Comparison of ENCODE assay signal across 25 cellular contexts in the genomic region with DNA sequence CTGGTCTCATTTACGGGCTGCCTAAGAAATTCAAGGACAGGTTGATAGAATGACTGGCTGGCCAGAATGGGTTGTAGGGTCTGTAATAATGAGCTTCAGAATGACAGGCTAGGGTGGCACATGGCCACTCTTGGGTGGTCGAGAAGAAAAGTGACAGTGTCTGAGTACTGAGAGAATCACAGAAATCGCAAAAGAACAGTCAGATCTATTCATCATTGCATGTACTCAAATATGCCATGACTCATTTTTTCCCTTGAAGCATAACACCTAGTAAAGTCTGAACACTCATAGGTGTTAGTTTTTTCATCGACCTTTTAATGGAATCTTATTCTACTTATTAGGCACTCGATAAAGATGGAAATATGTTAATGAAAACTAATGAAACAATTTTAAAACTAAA.
"Had no signal": no experiment of that assay in that cellular context is flagged by ENCODE, and none has a peak within 500 bp of the region (broad histone marks: within the 10 kb centered on the region; RNA-seq: fewer than 3 reads in every experiment).

No MANE protein-coding gene starts in this region.

- FAIRE-seq: astrocyte had no signal

- H3K4me3 Mint-ChIP-seq: activated B cell treated with CpG ODN at 0.5 μM for 24 hours; activated CD4-positive, alpha-beta T cell treated with anti-CD3 and anti-CD28 coated beads, Interleukin-2, amount 10 ng/mL, durations not matched to agents 7 days and 5 days; activated naive CD4-positive, alpha-beta T cell treated with anti-CD3 and anti-CD28 coated beads for 36 hours; immature natural killer cell; nephron progenitor cell; stimulated activated naive B cell treated with anti-CD40 and anti-IgM and Interleukin-4, amounts not matched to agents 10 μg/mL and 1 μg/mL and 100 μg/mL, for 72 hours; T-cell had no signal

- H3K36me3 Mint-ChIP-seq: immature natural killer cell; stimulated activated naive B cell treated with anti-CD40 and anti-IgM and Interleukin-4, amounts not matched to agents 10 μg/mL and 1 μg/mL and 100 μg/mL, for 72 hours; T-cell had no signal

- H3K4me3 ChIP-seq: adrenal gland, breast epithelium, gastroesophageal sphincter, heart left ventricle, spleen, thyroid gland had no signal

- ATAC-seq: esophagus mucosa; gastroesophageal sphincter; heart left ventricle; left ventricle myocardium superior; stimulated activated naive B cell treated with anti-CD40 and anti-IgM and Interleukin-4, amounts not matched to agents 10 μg/mL and 1 μg/mL and 100 μg/mL, for 72 hours; T-cell had no signal

- H3K27me3 ChIP-seq: adrenal gland, breast epithelium, thyroid gland had no signal

- H3K36me3 ChIP-seq: adrenal gland, breast epithelium, gastroesophageal sphincter, heart left ventricle, spleen, thyroid gland had no signal

- H3K4me1 Mint-ChIP-seq: activated B cell treated with CpG ODN at 0.5 μM for 24 hours; activated CD4-positive, alpha-beta T cell treated with anti-CD3 and anti-CD28 coated beads, Interleukin-2, amount 10 ng/mL, durations not matched to agents 7 days and 5 days; immature natural killer cell; nephron progenitor cell; stimulated activated naive B cell treated with anti-CD40 and anti-IgM and Interleukin-4, amounts not matched to agents 10 μg/mL and 1 μg/mL and 100 μg/mL, for 72 hours; T-cell had no signal

- H3K9me3 ChIP-seq: breast epithelium, gastroesophageal sphincter, heart left ventricle, spleen, thyroid gland had no signal

- H3K27ac Mint-ChIP-seq: activated B cell treated with CpG ODN at 0.5 μM for 24 hours; activated CD4-positive, alpha-beta T cell treated with anti-CD3 and anti-CD28 coated beads, Interleukin-2, amount 10 ng/mL, durations not matched to agents 7 days and 5 days; activated naive CD4-positive, alpha-beta T cell treated with anti-CD3 and anti-CD28 coated beads for 36 hours; activated T-helper 2 cell treated with anti-CD3 and anti-CD28 coated beads, Interferon-gamma antibody, Interleukin-2, Interleukin-4, amounts not matched to agents 10 μg/mL and 5 μg/mL and 100 μg/mL, durations not matched to agents 14 hours and 24 hours and 36 hours; immature natural killer cell; nephron progenitor cell; stimulated activated naive B cell treated with anti-CD40 and anti-IgM and Interleukin-4, amounts not matched to agents 10 μg/mL and 1 μg/mL and 100 μg/mL, for 72 hours; T-cell had no signal

- H3K4me1 ChIP-seq: adrenal gland, breast epithelium, gastroesophageal sphincter, heart left ventricle, spleen, thyroid gland had no signal

- H3K27ac ChIP-seq: adrenal gland, breast epithelium, gastroesophageal sphincter, heart left ventricle, spleen, thyroid gland had no signal

- H3K9me3 Mint-ChIP-seq: activated B cell treated with CpG ODN at 0.5 μM for 24 hours; activated CD4-positive, alpha-beta T cell treated with anti-CD3 and anti-CD28 coated beads, Interleukin-2, amount 10 ng/mL, durations not matched to agents 7 days and 5 days; activated naive CD4-positive, alpha-beta T cell treated with anti-CD3 and anti-CD28 coated beads for 36 hours; activated T-helper 2 cell treated with anti-CD3 and anti-CD28 coated beads, Interferon-gamma antibody, Interleukin-2, Interleukin-4, amounts not matched to agents 10 μg/mL and 5 μg/mL and 100 μg/mL, durations not matched to agents 14 hours and 24 hours and 36 hours; immature natural killer cell; nephron progenitor cell; stimulated activated naive B cell treated with anti-CD40 and anti-IgM and Interleukin-4, amounts not matched to agents 10 μg/mL and 1 μg/mL and 100 μg/mL, for 72 hours; T-cell had no signal

- DNase-seq: activated B cell treated with CpG ODN at 0.5 μM for 24 hours; activated CD4-positive, alpha-beta T cell treated with anti-CD3 and anti-CD28 coated beads, Interleukin-2, amount 10 ng/mL, durations not matched to agents 7 days and 5 days; activated naive CD4-positive, alpha-beta T cell treated with anti-CD3 and anti-CD28 coated beads for 36 hours; adrenal gland; cerebellar nuclear complex; cortex of kidney; effector CD4-positive, alpha-beta T cell; heart left ventricle; immature natural killer cell; kidney glomerular epithelial cell; left ventricle myocardium superior; nephron progenitor cell; nucleus accumbens; retina; spleen; stimulated activated CD4-positive, alpha-beta T cell treated with anti-CD3 and anti-CD28 coated beads, Interleukin-4, amount 100 ng/mL, for 4 hours; stimulated activated naive B cell treated with anti-CD40 and anti-IgM and Interleukin-4, amounts not matched to agents 10 μg/mL and 1 μg/mL and 100 μg/mL, for 72 hours; T-cell; T-helper 9 cell; thyroid gland had no signal
